Comparison of ENCODE assay signal across 11 cellular contexts in genomic region chr14:70782361-70782760, GRCh38. TPM values are rescaled to one million over a fixed set of nuclear protein-coding genes. Genes with fewer than 3 reads are reported as not detected.
DNase-seq lines count a peak whose midpoint lies in the region; ATAC-seq and TF ChIP-seq lines count a peak whose summit lies in the region.
"Had no signal": no experiment of that assay in that cellular context is flagged by ENCODE, and none has a peak within 500 bp of the region (broad histone marks: within the 10 kb centered on the region; RNA-seq: fewer than 3 reads in every experiment).

No MANE protein-coding gene starts in this region.

- POLR2A ChIA-PET in CD4-positive, alpha-beta T cell (lab: Charles Lee): interaction anchor here (1.4 kb wide), 1 partner anchor 35 kb away, joined by 3 read pairs; no protein-coding TSS in a partner anchor
- POLR2A ChIA-PET in HEK293 (lab: Yijun Ruan, JAX): interaction anchor here (2.2 kb wide), 1 partner anchor 27 kb away, joined by 5 read pairs; the partner anchor contains the start of gene MAP3K9

- no peaks in the 10 kb centered on the region for H3K27me3 ChIP-seq in CD4-positive, alpha-beta T cell (ENCODE audit: control insufficient read depth, insufficient read depth, low read length)
- no peaks in the 10 kb centered on the region for H3K27me3 ChIP-seq in Karpas-422 (ENCODE audit: low read length)

- intact Hi-C loops in CD4-positive, alpha-beta T cell (cut with DNase I, micrococcal nuclease): no loop called here

- H3K4me3 Mint-ChIP-seq in CD4-positive, alpha-beta T cell: no peak overlapping the region
- no peak overlapping the region for H3K4me3 Mint-ChIP-seq in osteocyte (ENCODE audit: unreplicated experiment)

- H3K9ac ChIP-seq in Karpas-422 (ENCODE audit: low read length): no peak overlapping the region

- H3K79me2 ChIP-seq in Karpas-422 (ENCODE audit: low read length): peaks cover 87% of the 10 kb centered on the region

- H3K9me2 ChIP-seq in Karpas-422 (replicated peaks; ENCODE audit: insufficient read depth, low read length): no peaks in the 10 kb centered on the region

- no peaks in the 10 kb centered on the region for H3K9me3 ChIP-seq in CD4-positive, alpha-beta T cell (ENCODE audit: control insufficient read depth, low read length)
- H3K9me3 ChIP-seq in HEK293 (ENCODE audit: control insufficient read depth, insufficient read depth, low read depth, low read length) (no peaks in the 10 kb centered on the region), Karpas-422 (ENCODE audit: low read length) (no peaks in the 10 kb centered on the region)

- no peaks in the 10 kb centered on the region for H3K9me3 Mint-ChIP-seq in CD4-positive, alpha-beta T cell
- H3K9me3 Mint-ChIP-seq in osteocyte (ENCODE audit: unreplicated experiment): no peaks in the 10 kb centered on the region

- H3K36me3 Mint-ChIP-seq in CD4-positive, alpha-beta T cell (ENCODE audit: low read depth): no peaks in the 10 kb centered on the region
- no peaks in the 10 kb centered on the region for H3K36me3 Mint-ChIP-seq in osteocyte (ENCODE audit: unreplicated experiment)

- no peak overlapping the region for H2AFZ ChIP-seq in Karpas-422 (ENCODE audit: low read length)

- H4K20me1 ChIP-seq in Karpas-422 (ENCODE audit: insufficient read depth, low read depth, low read length): peaks cover 38% of the 10 kb centered on the region

- CTCF ChIA-PET in CD4-positive, alpha-beta T cell (lab: Charles Lee): no interaction called here
- CTCF ChIA-PET in HEK293 (lab: Yijun Ruan, JAX): interaction anchor here (0.6 kb wide), 2 partner anchors 19 to 158 kb away, joined by 3 to 4 read pairs; no protein-coding TSS in a partner anchor

- H3K4me3 ChIP-seq in HEK293 (ENCODE audit: low read depth, low read length) (no peak overlapping the region), Karpas-422 (ENCODE audit: low read length) (no peak overlapping the region)

- ATAC-seq in CD4-positive, alpha-beta T cell (ENCODE audit: poor library complexity): peak; percentile 24
- no peak for ATAC-seq in GM21390 (IDR thresholded peaks at IDR 0.05; ENCODE audit: unreplicated experiment)

- H3K36me3 ChIP-seq in HEK293 (ENCODE audit: control insufficient read depth in 2 of 2, insufficient read depth in 1 of 2, low read length in 2 of 2) (no peaks in the 10 kb centered on the region), Karpas-422 (ENCODE audit: insufficient read depth, low read length) (no peaks in the 10 kb centered on the region)

- H3K4me1 Mint-ChIP-seq in CD4-positive, alpha-beta T cell (ENCODE audit: low read depth): peaks cover 27% of the 10 kb centered on the region
- H3K4me1 Mint-ChIP-seq in osteocyte (ENCODE audit: unreplicated experiment): peaks cover 13% of the 10 kb centered on the region

- H3K27me3 Mint-ChIP-seq in CD4-positive, alpha-beta T cell: no peaks in the 10 kb centered on the region
- H3K27me3 Mint-ChIP-seq in osteocyte (ENCODE audit: unreplicated experiment): no peaks in the 10 kb centered on the region

- no peak overlapping the region for H3K27ac Mint-ChIP-seq in CD4-positive, alpha-beta T cell
- no peak overlapping the region for H3K27ac Mint-ChIP-seq in osteocyte (ENCODE audit: unreplicated experiment)

- no peak overlapping the region for H3K27ac ChIP-seq in CD4-positive, alpha-beta T cell (ENCODE audit: low read depth, low read length)
- H3K27ac ChIP-seq in HEK293 (ENCODE audit: extremely low read depth, low read depth, low read length) (no peak overlapping the region), Karpas-422 (ENCODE audit: low read length) (no peak overlapping the region)

- TF ChIP-seq CTCF in CD4-positive, alpha-beta T cell (IDR thresholded peaks at IDR 0.05): no peak
- TF ChIP-seq CTCF in HEK293 (tag by site-specific recombination; IDR thresholded peaks at IDR 0.05) (no peak), osteocyte (IDR thresholded peaks at IDR 0.05) (no peak)

- H3K4me2 ChIP-seq in Karpas-422 (ENCODE audit: low read depth, low read length, poor library complexity, severe bottlenecking): no peak overlapping the region

- H3K4me1 ChIP-seq in HEK293 (ENCODE audit: control insufficient read depth, insufficient read depth, low read length): peaks cover 5% of the 10 kb centered on the region
- peaks cover 36% of the 10 kb centered on the region for H3K4me1 ChIP-seq in Karpas-422 (ENCODE audit: low read length)

- no peak for DNase-seq in CD4-positive, alpha-beta T cell
- DNase-seq in SW480 (ENCODE audit: low spot score) (peak; percentile 13), iris pigment epithelial cell (ENCODE audit: low read depth) (peak; percentile 83), Karpas-422 (no peak), osteocyte (ENCODE audit: extremely low spot score, unreplicated experiment) (no peak), NCI-H1048 (lab: John Stamatoyannopoulos, UW) (no peak)
- DNase-seq: head of caudate nucleus, NCI-H146, SHP77 had no signal

TF ChIP-seq in HEK293, 187 proteins besides CTCF, POLR2A, EP300 and RAD21 (continues in another document):
- TF ChIP-seq ZNF366 (tag by site-specific recombination; conservative IDR thresholded peaks at IDR 0.05) (no peak), SP7 (tag by site-specific recombination; IDR thresholded peaks at IDR 0.05) (0 out of 2 replicates have a peak, but pooled peaks have one; percentile 35), ZBTB49 (tag by site-specific recombination; IDR thresholded peaks at IDR 0.05; ENCODE audit: low read depth) (no peak), ZNF394 (tag by site-specific recombination; IDR thresholded peaks at IDR 0.05; ENCODE audit: borderline replicate concordance) (no peak), ZNF174 (tag by site-specific recombination; IDR thresholded peaks at IDR 0.05) (no peak), ZNF600 (tag by site-specific recombination; IDR thresholded peaks at IDR 0.05) (peak; percentile 51; the same call in 1 of the 2 replicates), PRDM1 (tag by site-specific recombination; IDR thresholded peaks at IDR 0.05) (no peak), GLI2 (tag by site-specific recombination; IDR thresholded peaks at IDR 0.05; ENCODE audit: borderline replicate concordance, low read depth) (no peak), ZNF639 (tag by site-specific recombination; IDR thresholded peaks at IDR 0.05) (no peak), WT1 (tag by site-specific recombination; IDR thresholded peaks at IDR 0.05) (peak; percentile 85), ZBTB8A (tag by site-specific recombination; IDR thresholded peaks at IDR 0.05) (no peak), KLF7 (tag by site-specific recombination; IDR thresholded peaks at IDR 0.05; ENCODE audit: borderline replicate concordance) (no peak), ZNF558 (tag by site-specific recombination; IDR thresholded peaks at IDR 0.05) (no peak), ZNF391 (tag by site-specific recombination; IDR thresholded peaks at IDR 0.05; ENCODE audit: borderline replicate concordance, low read depth) (no peak), ZNF138 (tag by site-specific recombination; IDR thresholded peaks at IDR 0.05; ENCODE audit: borderline replicate concordance) (no peak), ZSCAN16 (tag by site-specific recombination; IDR thresholded peaks at IDR 0.05) (no peak), ZNF544 (tag by site-specific recombination; IDR thresholded peaks at IDR 0.05) (no peak), ZNF132 (tag by site-specific recombination; IDR thresholded peaks at IDR 0.05; ENCODE audit: borderline replicate concordance) (no peak), OVOL3 (tag by site-specific recombination; IDR thresholded peaks at IDR 0.05) (no peak), ZNF24 (tag by site-specific recombination; IDR thresholded peaks at IDR 0.05) (no peak), SP2 (tag by site-specific recombination; IDR thresholded peaks at IDR 0.05) (0 out of 2 replicates have a peak, but pooled peaks have one; percentile 7), TRIM28 (IDR thresholded peaks at IDR 0.05; ENCODE audit: borderline replicate concordance, low read length) (no peak), ZNF529 (tag by site-specific recombination; IDR thresholded peaks at IDR 0.05; ENCODE audit: insufficient replicate concordance) (no peak)

RNA-seq across cellular contexts. Expression of gene MAP3K9, which starts 27.0 kb away (rescaled TPM):
- total RNA-seq in CD4-positive, alpha-beta T cell: 1 to 10 TPM; 5.9 to 6.3 TPM
- 17.1 and 19.4 TPM in 2 replicates for total RNA-seq in Karpas-422 (2014; rRNA removed; shearing (Covaris generic); ENCODE audit: low replicate concordance)
- 1.3 and 1.4 TPM in 2 replicates for total RNA-seq in osteocyte

Comparison
In these comparisons a context has a peak if more than half of its experiments do, and no peak if none do; other contexts are left out.
1. DNase-seq: peak in SW480 (single experiment) and iris pigment epithelial cell (single experiment); none in CD4-positive, alpha-beta T cell (0 of 10), Karpas-422 (single experiment), osteocyte (single experiment) and NCI-H1048 (single experiment).